8 cellular contexts compared by ENCODE assay signal in the genomic region with DNA sequence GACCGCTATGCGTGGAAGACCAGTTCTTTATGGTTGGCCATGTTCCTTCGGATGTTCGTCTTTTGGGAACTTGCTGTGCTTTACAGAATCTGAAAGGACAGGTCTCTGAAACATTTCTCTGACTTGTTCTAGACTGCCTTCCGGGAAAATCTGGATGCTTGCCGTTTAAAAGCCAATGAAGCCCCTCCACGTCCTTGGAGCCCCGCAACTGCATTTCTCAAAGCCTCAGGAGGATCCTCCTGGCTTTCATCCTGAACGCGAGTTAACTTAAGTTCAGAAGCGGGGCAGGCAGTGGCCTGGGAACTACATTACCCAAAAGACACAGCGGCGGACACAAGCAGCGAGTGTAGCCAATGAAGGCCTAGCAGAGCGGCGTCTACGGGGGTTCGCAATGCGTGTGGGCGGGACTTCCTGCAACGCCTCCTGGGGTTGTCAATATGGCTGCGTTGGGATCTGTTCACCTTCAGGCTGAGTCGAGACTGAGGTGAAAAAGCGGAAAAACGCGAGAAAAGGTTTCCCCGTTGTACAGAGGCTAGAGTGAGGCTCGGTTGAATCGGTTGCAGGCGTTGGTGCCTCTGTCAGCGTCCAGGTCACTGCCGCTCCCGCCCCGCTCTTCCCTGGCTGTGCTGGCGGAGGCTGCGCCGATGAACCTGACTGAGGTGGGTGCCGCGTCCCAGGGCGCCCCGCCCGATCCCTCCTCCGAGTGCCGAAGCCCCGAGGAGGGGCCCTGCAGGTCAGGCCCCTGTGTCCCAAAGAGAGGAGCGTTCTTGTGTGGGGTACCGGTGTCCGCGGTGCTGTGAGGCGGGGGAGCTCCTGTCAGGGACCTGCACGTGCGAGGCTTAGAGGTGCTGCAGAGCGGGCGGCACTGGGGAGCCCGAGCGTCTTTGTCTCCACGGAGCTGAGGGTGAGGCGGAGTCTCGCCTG. TPM values are rescaled to one million over a fixed set of nuclear protein-coding genes. Genes with fewer than 3 reads are reported as not detected.
DNase-seq lines count a peak whose midpoint lies in the region; ATAC-seq and TF ChIP-seq lines count a peak whose summit lies in the region.

A gene (plus strand): TSS at position 414 of the 924 bp plus-strand sequence. CDS start 2,455 bp downstream, outside the sequence.

- H3K4me1 ChIP-seq in cardiac muscle cell (ENCODE audit: low read depth) = peaks cover 4% of the 10 kb centered on the region
- peaks cover 2% of the 10 kb centered on the region for H3K4me1 ChIP-seq in parathyroid adenoma
- peaks cover 0 to 19% (median 12%) of the 10 kb centered on the region in 4 donors for H3K4me1 ChIP-seq in tibial artery

- peak within 1 kb of the TSS; percentile 71 for H3K4me2 ChIP-seq in parathyroid adenoma (ENCODE audit: low read length)

- peak; percentile 98 for ATAC-seq in HG02763 (IDR thresholded peaks at IDR 0.05; ENCODE audit: unreplicated experiment)

- H3K36me3 ChIP-seq in cardiac muscle cell (no peaks in the 10 kb centered on the region), parathyroid adenoma (ENCODE audit: control insufficient read depth, insufficient read depth, low read length) (no peaks in the 10 kb centered on the region), tibial artery (peaks cover 36 to 37% (median 37%) of the 10 kb centered on the region in 3 donors)

- H3K27ac ChIP-seq in cardiac muscle cell (peak within 1 kb of the TSS; percentile 28), parathyroid adenoma (peak within 1 kb of the TSS; percentile 78), tibial artery (peak within 1 kb of the TSS; percentile 73 to 80)

- H3K9me3 ChIP-seq in cardiac muscle cell (ENCODE audit: low read depth) (no peaks in the 10 kb centered on the region), parathyroid adenoma (ENCODE audit: control insufficient read depth, low read length) (no peaks in the 10 kb centered on the region), tibial artery (peaks cover 0 to 45% (median 11%) of the 10 kb centered on the region in 3 donors)

- peaks cover 42% of the 10 kb centered on the region for H3K79me2 ChIP-seq in parathyroid adenoma

- intact Hi-C loops in tibial artery (cut with DNase I; ENCODE audit: low total_unique reads) = loop anchor here (5.0 kb wide), 1 partner anchor 76 kb away; a partner anchor contains a TSS

- no peaks in the 10 kb centered on the region for H3K27me3 ChIP-seq in cardiac muscle cell
- no peaks in the 10 kb centered on the region for H3K27me3 ChIP-seq in parathyroid adenoma (ENCODE audit: control insufficient read depth, insufficient read depth, low read length)
- no peaks in the 10 kb centered on the region for H3K27me3 ChIP-seq in tibial artery

- TF ChIP-seq CTCF in GM12875 (IDR thresholded peaks at IDR 0.05; ENCODE audit: borderline replicate concordance, insufficient read depth, low read depth, low read length) (no peak), cardiac muscle cell (IDR thresholded peaks at IDR 0.05; ENCODE audit: low read depth, low read length) (no peak), parathyroid adenoma (IDR thresholded peaks at IDR 0.05) (no peak), tibial artery (IDR thresholded peaks at IDR 0.05) (no peak)

- peak within 1 kb of the TSS; percentile 51 for H3K9ac ChIP-seq in parathyroid adenoma

- peak within 1 kb of the TSS; percentile 91 for H2AFZ ChIP-seq in parathyroid adenoma

- peak; percentile 15 for DNase-seq in NCI-H1417 treated with DMSO at 0.1 percent for 48 hours (lab: John Stamatoyannopoulos, UW)
- DNase-seq in SW 1271 (lab: John Stamatoyannopoulos, UW) = peak; percentile 72 to 87
- peak; percentile 90 for DNase-seq in activated naive CD8-positive, alpha-beta T cell treated with anti-CD3 and anti-CD28 coated beads, Interleukin-2, amount 50 U/mL, for 16 hours (ENCODE audit: low read depth, low spot score)
- peak; percentile 96 to 97 for DNase-seq in cardiac muscle cell (ENCODE audit: low read depth in 1 of 2, low spot score in 1 of 2)
- DNase-seq in tibial artery = peak; percentile 96

- H3K4me3 ChIP-seq in GM12875 (ENCODE audit: low read depth, low read length) (peak within 1 kb of the TSS; percentile 71), cardiac muscle cell (peak within 1 kb of the TSS; percentile 79), parathyroid adenoma (ENCODE audit: low read depth, low read length) (peak within 1 kb of the TSS; percentile 76), tibial artery (peak within 1 kb of the TSS; percentile 79 to 97)

RNA-seq across cellular contexts. Expression of the gene that starts here (rescaled TPM):
- 5.8 and 13.0 TPM in 2 replicates for total RNA-seq in cardiac muscle cell
- polyA plus RNA-seq in cardiac muscle cell = 4.2 and 7.1 TPM in 2 replicates

Comparison
In these comparisons a context has a peak if more than half of its experiments do, and no peak if none do; other contexts are left out.
1. Peak in every context shown above with its lines: DNase-seq, ATAC-seq, H3K4me3 ChIP-seq and H3K27ac ChIP-seq.
2. DNase-seq: peak in every context shown above with its lines; median percentile 96 in cardiac muscle cell; 96 in tibial artery; 90 in activated naive CD8-positive, alpha-beta T cell treated with anti-CD3 and anti-CD28 coated beads, Interleukin-2, amount 50 U/mL, for 16 hours; 80 in SW 1271; 15 in NCI-H1417 treated with DMSO at 0.1 percent for 48 hours.
3. H3K27ac ChIP-seq: peak in every context shown above with its lines; median percentile 78 in parathyroid adenoma; 76 in tibial artery; 28 in cardiac muscle cell.